ENCODE assay signal across 11 cellular contexts in genomic region chr3:171813897-171814460, GRCh38. TPM values are rescaled to one million over a fixed set of nuclear protein-coding genes. Genes with fewer than 3 reads are reported as not detected.
DNase-seq lines count a peak whose midpoint lies in the region; ATAC-seq and TF ChIP-seq lines count a peak whose summit lies in the region.
"Had no signal": no experiment of that assay in that cellular context is flagged by ENCODE, and none has a peak within 500 bp of the region (broad histone marks: within the 10 kb centered on the region; RNA-seq: fewer than 3 reads in every experiment).

No MANE protein-coding gene starts in this region.

- TF ChIP-seq CTCF in sigmoid colon (IDR thresholded peaks at IDR 0.05): no peak

- intact Hi-C loops in sigmoid colon (cut with DNase I): no loop called here

- H3K27me3 ChIP-seq in sigmoid colon: no peaks in the 10 kb centered on the region

- no peaks in the 10 kb centered on the region for H3K36me3 ChIP-seq in sigmoid colon

- no peak for TF ChIP-seq POLR2A in sigmoid colon (IDR thresholded peaks at IDR 0.05)

- peak overlapping the region in 1 of 4 donors; percentile 29 for H3K27ac ChIP-seq in sigmoid colon
- H3K27ac ChIP-seq: 22Rv1, psoas muscle had no signal

- WGBS in sigmoid colon, 2 donors: 60 to 79% methylated on average over 4 of the region's 4 CpGs

- H3K27me3 Mint-ChIP-seq in naive thymus-derived CD8-positive, alpha-beta T cell: peaks cover 20 to 43% (median 24%) of the 10 kb centered on the region in 5 donors

- H3K4me1 ChIP-seq in sigmoid colon: peaks cover 0 to 7% (median 4%) of the 10 kb centered on the region in 4 donors

- H3K27ac Mint-ChIP-seq in naive thymus-derived CD8-positive, alpha-beta T cell: peak overlapping the region in 1 of 10 donors; percentile 31
- H3K27ac Mint-ChIP-seq: T-helper 1 cell treated with Interleukin-12 subunit alpha and Interleukin-12 subunit beta and Interleukin-4 antibody, amounts not matched to agents 30 μg/mL and 1 μg/mL, for 36 hours had no signal

- no peaks in the 10 kb centered on the region for H3K9me3 Mint-ChIP-seq in naive thymus-derived CD8-positive, alpha-beta T cell
- H3K9me3 Mint-ChIP-seq: T-helper 1 cell treated with Interleukin-12 subunit alpha and Interleukin-12 subunit beta and Interleukin-4 antibody, amounts not matched to agents 30 μg/mL and 1 μg/mL, for 36 hours had no signal

- H3K36me3 Mint-ChIP-seq in naive thymus-derived CD8-positive, alpha-beta T cell: no peaks in the 10 kb centered on the region

- peak; percentile 40 for ATAC-seq in HG03175 (IDR thresholded peaks at IDR 0.05; ENCODE audit: unreplicated experiment)
- ATAC-seq in naive thymus-derived CD8-positive, alpha-beta T cell: no peak

- no peak for TF ChIP-seq EP300 in sigmoid colon (IDR thresholded peaks at IDR 0.05)

- POLR2A ChIA-PET in naive thymus-derived CD8-positive, alpha-beta T cell (lab: Charles Lee): no interaction called here

- DNase-seq in NK-92 treated with Interleukin-12 subunit alpha and Interleukin-12 subunit beta, amount 100 ng/mL, for 24 hours (lab: John Stamatoyannopoulos, UW): peak; percentile 57
- DNase-seq in NK-92 (lab: John Stamatoyannopoulos, UW; ENCODE audit: unreplicated experiment): no peak
- DNase-seq in activated T-cell treated with anti-CD3 and anti-CD28 coated beads for 4 hours: peak; percentile 4
- peak; percentile 71 for DNase-seq in sigmoid colon
- DNase-seq in NCI-H226: no peak
- no peak for DNase-seq in naive thymus-derived CD8-positive, alpha-beta T cell
- no peak for DNase-seq in NCI-H187 (lab: John Stamatoyannopoulos, UW)
- DNase-seq: psoas muscle had no signal

- H3K4me3 Mint-ChIP-seq in naive thymus-derived CD8-positive, alpha-beta T cell: peak overlapping the region in 1 of 10 donors; percentile 16
- H3K4me3 Mint-ChIP-seq: T-helper 1 cell treated with Interleukin-12 subunit alpha and Interleukin-12 subunit beta and Interleukin-4 antibody, amounts not matched to agents 30 μg/mL and 1 μg/mL, for 36 hours had no signal

- no peaks in the 10 kb centered on the region for H3K9me3 ChIP-seq in sigmoid colon
- H3K9me3 ChIP-seq: psoas muscle had no signal

- peaks cover 7 to 24% (median 13%) of the 10 kb centered on the region in 4 donors for H3K4me1 Mint-ChIP-seq in naive thymus-derived CD8-positive, alpha-beta T cell

- no peak overlapping the region for H3K4me3 ChIP-seq in sigmoid colon
- H3K4me3 ChIP-seq: psoas muscle had no signal

RNA-seq across cellular contexts. Expression of gene PLD1, which starts 3.7 kb away (rescaled TPM):
- 10 to 100 TPM in 2 of 4 donors, 1 to 10 TPM in 2; 8.6 to 19.9 (median 10.8) TPM for total RNA-seq in sigmoid colon
- 10 to 100 TPM; 12.2 to 24.3 (median 16.2) TPM for polyA plus RNA-seq in sigmoid colon
- under 1 TPM; 0.38 to 0.44 TPM for total RNA-seq in naive thymus-derived CD8-positive, alpha-beta T cell
- not detected for polyA plus RNA-seq in naive thymus-derived CD8-positive, alpha-beta T cell

RNA-seq across cellular contexts. Expression of gene TMEM212, which starts 29.2 kb away (rescaled TPM):
- total RNA-seq in sigmoid colon: not detected
- not detected for polyA plus RNA-seq in sigmoid colon
- not detected for total RNA-seq in naive thymus-derived CD8-positive, alpha-beta T cell
- polyA plus RNA-seq in naive thymus-derived CD8-positive, alpha-beta T cell: not detected
- total RNA-seq: psoas muscle had no signal
- polyA plus RNA-seq: psoas muscle had no signal

Comparison
In these comparisons a context has a peak if more than half of its experiments do, and no peak if none do; other contexts are left out.
1. DNase-seq: peak in NK-92 treated with Interleukin-12 subunit alpha and Interleukin-12 subunit beta, amount 100 ng/mL, for 24 hours (single experiment), activated T-cell treated with anti-CD3 and anti-CD28 coated beads for 4 hours (single experiment) and sigmoid colon (single experiment); none in NK-92 (single experiment), NCI-H226 (single experiment), naive thymus-derived CD8-positive, alpha-beta T cell (0 of 10) and NCI-H187 (0 of 2).
2. RNA of gene PLD1, which starts 3.7 kb away (total RNA-seq): 8.6 to 19.9 TPM in sigmoid colon; 0.38 to 0.44 TPM in naive thymus-derived CD8-positive, alpha-beta T cell; every median in the first group is over 4 times any median in the second.